15 cellular contexts compared by ENCODE assay signal in the genomic region with DNA sequence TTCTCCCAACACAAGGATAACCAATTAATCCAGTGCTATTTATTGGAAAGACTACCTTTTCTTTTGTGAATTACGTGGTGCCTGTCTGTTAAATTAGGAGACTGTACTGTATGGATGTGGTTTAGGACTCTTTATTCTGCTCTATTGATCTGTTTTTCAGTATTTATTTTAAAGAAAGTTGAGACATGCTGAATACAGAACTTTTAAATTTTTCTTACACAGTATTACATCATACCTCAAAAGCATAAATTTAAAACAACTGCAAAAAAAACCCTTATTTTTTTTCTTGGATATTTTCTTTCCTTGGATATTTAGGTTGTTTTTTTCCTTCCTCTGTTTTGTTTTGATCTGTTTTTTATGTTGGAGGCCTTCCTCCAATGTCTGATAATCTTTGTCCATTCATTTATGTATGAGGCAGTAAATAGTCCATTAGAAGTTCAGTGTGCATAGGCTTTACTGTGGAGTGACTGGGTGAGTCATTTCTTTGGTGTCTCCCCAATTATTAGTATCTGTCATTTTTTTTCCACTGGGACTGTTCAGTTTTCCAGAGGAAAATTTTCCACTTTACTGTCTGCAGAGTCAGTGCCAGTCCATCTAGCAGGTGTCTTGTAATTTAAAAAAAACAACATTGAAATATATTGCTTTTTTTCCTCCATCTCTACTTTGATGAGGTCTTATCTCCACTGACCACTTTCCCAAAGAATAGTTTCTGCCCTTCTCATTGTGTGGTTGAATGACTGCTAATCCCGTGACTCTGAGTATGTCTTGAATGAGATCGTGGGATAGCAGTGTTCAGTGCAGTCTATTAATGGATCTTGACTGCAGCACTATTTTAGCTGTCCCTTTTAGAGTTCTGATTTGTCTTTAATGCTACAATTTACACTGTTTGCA. TPM values are rescaled to one million over a fixed set of nuclear protein-coding genes. Genes with fewer than 3 reads are reported as not detected.
DNase-seq lines count a peak whose midpoint lies in the region; ATAC-seq and TF ChIP-seq lines count a peak whose summit lies in the region.
"Had no signal": no experiment of that assay in that cellular context is flagged by ENCODE, and none has a peak within 500 bp of the region (broad histone marks: within the 10 kb centered on the region; RNA-seq: fewer than 3 reads in every experiment).

No MANE protein-coding gene starts in this region.

- DNase-seq in Right ventricle myocardium inferior (ENCODE audit: missing footprints) (no peak), cardiac septum (ENCODE audit: low spot score) (no peak), endothelial cell (ENCODE audit: low spot score) (no peak), kidney tubule cell (ENCODE audit: low spot score) (peak; percentile 77), NCI-H1092 (lab: John Stamatoyannopoulos, UW) (no peak)
- DNase-seq: 8988T; activated CD4-positive, alpha-beta T cell treated with anti-CD3 and anti-CD28 coated beads, Interleukin-2, amount 10 ng/mL, durations not matched to agents 24 days and 14 days; activated naive CD8-positive, alpha-beta T cell treated with anti-CD3 and anti-CD28 coated beads for 36 hours; NCI-H2081 treated with DMSO at 0.1 percent for 48 hours; SIG-M5; stimulated activated CD4-positive, alpha-beta T cell treated with anti-CD3 and anti-CD28 coated beads, Interleukin-2, amount 100 ng/mL, for 48 hours; testis had no signal

- no peaks in the 10 kb centered on the region for H3K9me3 Mint-ChIP-seq in endothelial cell (ENCODE audit: unreplicated experiment)

- ATAC-seq in Right ventricle myocardium inferior (peak; percentile 72), GM18858 (IDR thresholded peaks at IDR 0.05; ENCODE audit: unreplicated experiment) (no peak), GM18498 (IDR thresholded peaks at IDR 0.05; ENCODE audit: unreplicated experiment) (no peak), GM21423 (IDR thresholded peaks at IDR 0.05; ENCODE audit: unreplicated experiment) (no peak)

- intact Hi-C loops in Right ventricle myocardium inferior (cut with DNase I), result no loop called here
- intact Hi-C loops in cardiac septum (cut with DNase I), result no loop called here

- no peaks in the 10 kb centered on the region for H3K36me3 Mint-ChIP-seq in endothelial cell (ENCODE audit: low read depth, unreplicated experiment)

- no peak overlapping the region for H3K4me3 Mint-ChIP-seq in endothelial cell (ENCODE audit: unreplicated experiment)
- H3K4me3 Mint-ChIP-seq: activated CD4-positive, alpha-beta T cell treated with anti-CD3 and anti-CD28 coated beads, Interleukin-2, amount 10 ng/mL, durations not matched to agents 24 days and 14 days; activated naive CD8-positive, alpha-beta T cell treated with anti-CD3 and anti-CD28 coated beads for 36 hours had no signal

- TF ChIP-seq CTCF in endothelial cell (IDR thresholded peaks at IDR 0.05; ENCODE audit: unreplicated experiment), result no peak

- H3K4me1 Mint-ChIP-seq in endothelial cell (ENCODE audit: unreplicated experiment), result peaks cover 14% of the 10 kb centered on the region
- H3K4me1 Mint-ChIP-seq: activated CD4-positive, alpha-beta T cell treated with anti-CD3 and anti-CD28 coated beads, Interleukin-2, amount 10 ng/mL, durations not matched to agents 24 days and 14 days; activated naive CD8-positive, alpha-beta T cell treated with anti-CD3 and anti-CD28 coated beads for 36 hours had no signal

- no peaks in the 10 kb centered on the region for H3K27me3 Mint-ChIP-seq in endothelial cell (ENCODE audit: unreplicated experiment)
- H3K27me3 Mint-ChIP-seq: activated naive CD8-positive, alpha-beta T cell treated with anti-CD3 and anti-CD28 coated beads for 36 hours had no signal

- peak overlapping the region; percentile 39 for H3K27ac Mint-ChIP-seq in endothelial cell (ENCODE audit: unreplicated experiment)
- H3K27ac Mint-ChIP-seq: activated CD4-positive, alpha-beta T cell treated with anti-CD3 and anti-CD28 coated beads, Interleukin-2, amount 10 ng/mL, durations not matched to agents 24 days and 14 days; activated naive CD8-positive, alpha-beta T cell treated with anti-CD3 and anti-CD28 coated beads for 36 hours had no signal

RNA-seq across cellular contexts. Expression of a gene that starts 15.2 kb away (rescaled TPM):
- total RNA-seq in Right ventricle myocardium inferior (67.0 TPM), cardiac septum (111 TPM), endothelial cell (ENCODE audit: unreplicated experiment) (21.7 TPM)
